10 cellular contexts compared by ENCODE assay signal in the genomic region with DNA sequence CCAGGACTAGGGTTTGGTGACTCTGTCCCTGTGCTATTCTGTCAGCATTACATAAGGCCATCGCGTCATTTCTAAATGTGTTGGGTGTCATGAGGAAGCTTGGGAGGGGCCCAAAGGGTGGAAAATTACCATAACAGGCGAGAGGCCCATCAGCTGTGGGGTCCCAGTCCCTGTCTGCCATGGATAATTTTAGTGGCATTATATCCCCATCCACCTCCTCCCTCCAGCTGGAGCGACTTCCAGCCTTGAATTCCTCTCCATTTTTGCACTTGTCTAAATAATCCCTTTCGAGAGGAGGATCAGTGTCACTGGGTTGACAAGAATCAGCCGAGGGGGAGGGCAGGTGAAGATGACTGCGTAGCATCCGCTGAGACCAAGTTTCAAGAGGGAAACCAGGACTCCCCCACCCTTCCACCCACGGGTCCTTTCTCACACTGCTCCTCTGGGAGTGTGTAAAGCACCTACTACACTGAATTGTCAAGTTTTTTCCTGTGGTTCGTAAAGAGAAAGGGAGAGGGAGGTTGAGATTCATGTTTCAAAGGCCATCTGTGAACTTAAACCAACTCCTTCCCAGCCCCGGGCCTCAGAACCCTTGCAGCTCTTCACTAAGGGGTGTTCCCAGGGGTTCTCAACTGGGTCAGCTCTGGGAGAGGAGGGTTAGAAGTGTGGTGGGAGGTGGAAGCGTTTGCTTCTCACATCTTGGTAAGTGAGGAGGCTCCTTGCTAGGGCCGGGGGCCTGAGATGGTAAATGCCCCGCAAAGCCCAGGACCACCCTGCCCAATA. TPM values are rescaled to one million over a fixed set of nuclear protein-coding genes. Genes with fewer than 3 reads are reported as not detected.
A peak's percentile ranks its signal among the peaks of the same experiment; 100 is the strongest.
DNase-seq lines count a peak whose midpoint lies in the region; ATAC-seq and TF ChIP-seq lines count a peak whose summit lies in the region.
"Had no signal": no experiment of that assay in that cellular context is flagged by ENCODE, and none has a peak within 500 bp of the region (broad histone marks: within the 10 kb centered on the region; RNA-seq: fewer than 3 reads in every experiment).

No MANE protein-coding gene starts in this region.

- CTCF ChIA-PET in Caco-2 (lab: Charles Lee) = no interaction called here

- POLR2A ChIA-PET in Caco-2 (lab: Charles Lee) = no interaction called here

- no peaks in the 10 kb centered on the region for H3K4me1 Mint-ChIP-seq in Caco-2 (ENCODE audit: low read depth, unreplicated experiment)

- no peak for TF ChIP-seq CTCF in Caco-2 (IDR thresholded peaks at IDR 0.05; ENCODE audit: insufficient read depth in 1 of 2, low read depth in 1 of 2, low read length in 1 of 2, severe bottlenecking in 1 of 2, unreplicated experiment in 1 of 2)

- H3K27me3 ChIP-seq in Caco-2 (replicated peaks; ENCODE audit: control insufficient read depth, insufficient read depth, low read length) = no peaks in the 10 kb centered on the region
- H3K27me3 ChIP-seq: hepatocyte, Peyer's patch had no signal

- H3K4me3 Mint-ChIP-seq in Caco-2 (ENCODE audit: unreplicated experiment) = no peak overlapping the region

- peak; percentile 30 for DNase-seq in posterior vena cava (ENCODE audit: low spot score)
- no peak for DNase-seq in midbrain (lab: John Stamatoyannopoulos, UW)
- DNase-seq in Caco-2 = no peak
- DNase-seq in RPMI8226 = no peak
- DNase-seq: H7, Peyer's patch had no signal

- no peaks in the 10 kb centered on the region for H3K36me3 Mint-ChIP-seq in Caco-2 (ENCODE audit: insufficient read depth, unreplicated experiment)

- no TSS peak for BruUV-seq in Caco-2 (replicated peaks; lab: Mats Ljungman, UMichigan)

- H3K27me3 Mint-ChIP-seq in Caco-2 (ENCODE audit: insufficient read depth, unreplicated experiment) = no peaks in the 10 kb centered on the region

- ATAC-seq in GM18858 (IDR thresholded peaks at IDR 0.05; ENCODE audit: unreplicated experiment) (peak; percentile 67), GM21515 (IDR thresholded peaks at IDR 0.05; ENCODE audit: unreplicated experiment) (peak; percentile 70), HG03442 (IDR thresholded peaks at IDR 0.05; ENCODE audit: unreplicated experiment) (peak; percentile 61)

- H3K9me3 Mint-ChIP-seq in Caco-2 (ENCODE audit: unreplicated experiment) = no peaks in the 10 kb centered on the region

- no peaks in the 10 kb centered on the region for H3K4me1 ChIP-seq in Caco-2

- no peaks in the 10 kb centered on the region for H3K9me3 ChIP-seq in Caco-2
- H3K9me3 ChIP-seq: Peyer's patch had no signal

- H3K4me3 ChIP-seq in Caco-2 (ENCODE audit: low read depth, low read length) = no peak overlapping the region
- H3K4me3 ChIP-seq: hepatocyte, Peyer's patch had no signal

- no peaks in the 10 kb centered on the region for H3K36me3 ChIP-seq in Caco-2 (ENCODE audit: control insufficient read depth, insufficient read depth, low read length)
- H3K36me3 ChIP-seq: Peyer's patch had no signal

- intact Hi-C loops in posterior vena cava (cut with DNase I) (loop anchor here in 1 of 2 donors (10.0 kb wide), 1 partner anchor 65 kb away; no protein-coding TSS in a partner anchor), Caco-2 (cut with micrococcal nuclease; ENCODE audit: unreplicated experiment) (no loop called here)

- no peak overlapping the region for H3K27ac Mint-ChIP-seq in Caco-2 (ENCODE audit: unreplicated experiment)

RNA-seq across cellular contexts. Expression of gene VASH2, which starts 29.2 kb away (rescaled TPM):
- total RNA-seq in posterior vena cava = 1 to 10 TPM; 3.3 to 4.8 TPM
- total RNA-seq in Caco-2 (2022) = 2.9 and 3.2 TPM in 2 replicates

RNA-seq across cellular contexts. Expression of gene ANGEL2, which starts 36.1 kb away (rescaled TPM):
- total RNA-seq in posterior vena cava (10 to 100 TPM; 29.7 to 31.1 TPM), Caco-2 (2022) (33.8 and 34.8 TPM in 2 replicates)
